26 cellular contexts compared by ENCODE assay signal in the genomic region with DNA sequence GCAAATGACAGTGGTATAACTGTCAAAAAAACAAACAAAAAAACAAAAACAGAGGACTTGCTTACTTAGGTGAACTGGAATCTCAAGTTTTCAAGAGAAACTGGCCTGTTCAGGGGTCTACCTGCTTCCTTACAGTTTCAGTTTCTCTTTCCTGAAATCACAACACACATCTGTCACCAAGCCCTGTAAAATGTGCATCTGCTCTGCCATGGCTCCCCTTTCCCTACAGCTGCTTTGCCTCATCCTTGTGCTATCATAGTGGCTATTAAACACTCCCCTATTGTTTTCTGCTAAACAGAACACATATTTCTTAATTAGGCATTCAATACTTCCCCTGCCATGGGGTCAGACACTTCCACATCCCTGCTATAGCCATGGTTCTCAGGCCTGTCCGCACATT. TPM values are rescaled to one million over a fixed set of nuclear protein-coding genes. Genes with fewer than 3 reads are reported as not detected.
DNase-seq lines count a peak whose midpoint lies in the region; ATAC-seq and TF ChIP-seq lines count a peak whose summit lies in the region.
"Had no signal": no experiment of that assay in that cellular context is flagged by ENCODE, and none has a peak within 500 bp of the region (broad histone marks: within the 10 kb centered on the region; RNA-seq: fewer than 3 reads in every experiment).

No MANE protein-coding gene starts in this region.

- peaks cover 5% of the 10 kb centered on the region for H3K9me1 ChIP-seq in IMR-90 (ENCODE audit: insufficient read depth, low read length)

- H2AK9ac ChIP-seq in IMR-90 (replicated peaks; ENCODE audit: low read depth, low read length, poor library complexity) = no peak overlapping the region

- H3K9ac ChIP-seq in IMR-90 (ENCODE audit: low read depth, low read length) = no peak overlapping the region

- H3K36me3 ChIP-seq in IMR-90 (ENCODE audit: control insufficient read depth, insufficient read depth, low read length) = no peaks in the 10 kb centered on the region
- H3K36me3 ChIP-seq in CD4-positive, alpha-beta memory T cell (ENCODE audit: insufficient read depth, low read length) = no peaks in the 10 kb centered on the region
- H3K36me3 ChIP-seq: suprapubic skin, vagina had no signal

- H2AK5ac ChIP-seq in IMR-90 (ENCODE audit: low read depth, low read length) = peak overlapping the region; percentile 77

- no TSS peak for BruUV-seq in IMR-90 (replicated peaks; lab: Mats Ljungman, UMichigan)

- H3K27ac ChIP-seq in IMR-90 (ENCODE audit: insufficient read depth, low read length) = peak overlapping the region; percentile 30; the same call in 1 of the 2 replicates
- peak overlapping the region; percentile 24 to 49 for H3K27ac ChIP-seq in coronary artery
- H3K27ac ChIP-seq in CD4-positive, alpha-beta memory T cell (ENCODE audit: low read depth, low read length) = no peak overlapping the region
- H3K27ac ChIP-seq: suprapubic skin, vagina, VCaP had no signal

- dilution Hi-C loops in IMR-90 (cut with HindIII; ENCODE audit: low sequenced_read_pairs, unreplicated experiment) = no loop called here

- no peak overlapping the region for H3K4me3 ChIP-seq in IMR-90 (ENCODE audit: insufficient read depth, low read depth, low read length)
- H3K4me3 ChIP-seq in coronary artery = no peak overlapping the region
- H3K4me3 ChIP-seq in CD4-positive, alpha-beta memory T cell (ENCODE audit: low read length in 2 of 2) = no peak overlapping the region
- H3K4me3 ChIP-seq: SJSA1, suprapubic skin, vagina had no signal

- TF ChIP-seq POLR2A in IMR-90 (IDR thresholded peaks at IDR 0.05; ENCODE audit: low read depth, low read length) = no peak

- H3K4me1 ChIP-seq in IMR-90 (ENCODE audit: control insufficient read depth, insufficient read depth, low read length) = peaks cover 14% of the 10 kb centered on the region
- H3K4me1 ChIP-seq in CD4-positive, alpha-beta memory T cell (ENCODE audit: insufficient read depth, low read length) = no peaks in the 10 kb centered on the region

- in situ Hi-C loops in IMR-90 (cut with MboI; ENCODE audit: low sequenced_read_pairs) = no loop called here

- DNase-seq in IMR-90 = no peak
- no peak for DNase-seq in coronary artery (ENCODE audit: low spot score)
- no peak for DNase-seq in progenitor cell of endocrine pancreas (ENCODE audit: low spot score, unreplicated experiment)
- no peak for DNase-seq in type B pancreatic cell (ENCODE audit: extremely low spot score, unreplicated experiment)
- no peak for DNase-seq in HCEC 1CT
- DNase-seq in NK-92 (lab: John Stamatoyannopoulos, UW; ENCODE audit: unreplicated experiment) = no peak
- no peak for DNase-seq in CD4-positive, alpha-beta memory T cell
- DNase-seq: activated CD4-positive, alpha-beta T cell treated with anti-CD3 and anti-CD28 coated beads for 48 hours; activated naive CD4-positive, alpha-beta T cell treated with anti-CD3 and anti-CD28 coated beads, Interleukin-2, amount 50 U/mL, for 16 hours; amygdala; effector CD4-positive, alpha-beta T cell; hypothalamus; left colon; NCI-H2107; NCI-H446; NCI-H774; RPMI8226; small intestine; stimulated activated naive CD4-positive, alpha-beta T cell; T1000 had no signal

- H3K4me1 Mint-ChIP-seq in progenitor cell of endocrine pancreas (ENCODE audit: low read depth) = peaks cover 51% of the 10 kb centered on the region
- peaks cover 56% of the 10 kb centered on the region for H3K4me1 Mint-ChIP-seq in type B pancreatic cell (ENCODE audit: unreplicated experiment)
- no peaks in the 10 kb centered on the region for H3K4me1 Mint-ChIP-seq in CD4-positive, alpha-beta memory T cell

- H3K27me3 Mint-ChIP-seq in progenitor cell of endocrine pancreas = no peaks in the 10 kb centered on the region
- no peaks in the 10 kb centered on the region for H3K27me3 Mint-ChIP-seq in type B pancreatic cell
- H3K27me3 Mint-ChIP-seq in CD4-positive, alpha-beta memory T cell = peaks cover 11 to 12% of the 10 kb centered on the region in 2 donors

- no peaks in the 10 kb centered on the region for H3K27me3 ChIP-seq in IMR-90 (ENCODE audit: control insufficient read depth, insufficient read depth, low read length)
- H3K27me3 ChIP-seq in CD4-positive, alpha-beta memory T cell (ENCODE audit: insufficient read depth, low read length) = no peaks in the 10 kb centered on the region
- H3K27me3 ChIP-seq: SJSA1, suprapubic skin, vagina had no signal

- peak overlapping the region; percentile 51; the same call in 1 of the 2 replicates for H3K18ac ChIP-seq in IMR-90 (ENCODE audit: low read depth, low read length)

- peaks cover 22 to 52% of the 10 kb centered on the region in 2 experiments for H3K79me1 ChIP-seq in IMR-90 (ENCODE audit: low read depth in 1 of 2, low read length in 2 of 2)

- peak overlapping the region; percentile 66 for H2BK120ac ChIP-seq in IMR-90 (ENCODE audit: low read depth, low read length)

- H2AFZ ChIP-seq in IMR-90 (replicated peaks; ENCODE audit: low read length, poor library complexity) = no peak overlapping the region

- peak overlapping the region; percentile 55; the same call in 1 of the 2 replicates for H4K91ac ChIP-seq in IMR-90 (ENCODE audit: insufficient read depth, low read depth, low read length)

- peak overlapping the region; percentile 72; the same call in 1 of the 2 replicates for H3K14ac ChIP-seq in IMR-90 (replicated peaks; ENCODE audit: low read depth, low read length)

- POLR2A ChIA-PET in IMR-90 (lab: Charles Lee; ENCODE audit: unreplicated experiment) = interaction anchor here (0.6 kb wide), 3 partner anchors 36 to 1000 kb away, joined by 3 to 9 read pairs (median 5); no protein-coding TSS in a partner anchor
- POLR2A ChIA-PET in CD4-positive, alpha-beta memory T cell (lab: Charles Lee; ENCODE audit: partially characterized antibody) = no interaction called here

- no peak overlapping the region for H3K4me3 Mint-ChIP-seq in progenitor cell of endocrine pancreas (ENCODE audit: low read depth)
- H3K4me3 Mint-ChIP-seq in type B pancreatic cell = peak overlapping the region; percentile 26
- no peak overlapping the region for H3K4me3 Mint-ChIP-seq in CD4-positive, alpha-beta memory T cell

- peak overlapping the region; percentile 59 for H2BK5ac ChIP-seq in IMR-90 (ENCODE audit: low read depth, low read length, poor library complexity, severe bottlenecking)

- no CpG with 5 or more reads among the region's 1 CpG for WGBS in IMR-90 (ENCODE audit: extremely low coverage in 2 of 2, insufficient read length in 1 of 2), 2 experiments

- CTCF ChIA-PET in IMR-90 (lab: Yijun Ruan, JAX) = interaction anchor here (0.6 to 0.9 kb wide), 3 partner anchors 28 to 315 kb away, joined by 3 to 5 read pairs (median 5); no protein-coding TSS in a partner anchor
- CTCF ChIA-PET in CD4-positive, alpha-beta memory T cell (lab: Charles Lee; ENCODE audit: partially characterized antibody) = no interaction called here

- H3K27ac Mint-ChIP-seq in progenitor cell of endocrine pancreas (peak overlapping the region; percentile 50), type B pancreatic cell (peak overlapping the region; percentile 9)
- no peak overlapping the region for H3K27ac Mint-ChIP-seq in CD4-positive, alpha-beta memory T cell
- H3K27ac Mint-ChIP-seq: activated T-helper 2 cell treated with anti-CD3 and anti-CD28 coated beads, Interferon-gamma antibody, Interleukin-2, Interleukin-4, amounts not matched to agents 10 μg/mL and 5 μg/mL and 100 μg/mL, durations not matched to agents 14 hours and 24 hours and 36 hours had no signal

- intact Hi-C loops in IMR-90 (cut with micrococcal nuclease) = no loop called here
- intact Hi-C loops in CD4-positive, alpha-beta memory T cell (cut with micrococcal nuclease) = no loop called here

- TF ChIP-seq RAD21 in IMR-90 (IDR thresholded peaks at IDR 0.05; ENCODE audit: low read length) = no peak

- peak overlapping the region; percentile 74; the same call in 1 of the 2 replicates for H3K23ac ChIP-seq in IMR-90 (ENCODE audit: low read depth, low read length)

- peak overlapping the region; percentile 77; the same call in 1 of the 3 replicates for H2BK15ac ChIP-seq in IMR-90 (ENCODE audit: low read depth, low read length)

- H2BK20ac ChIP-seq in IMR-90 (ENCODE audit: low read depth, low read length) = peak overlapping the region; percentile 75; the same call in 1 of the 2 replicates

- H4K8ac ChIP-seq in IMR-90 (ENCODE audit: low read depth in 2 of 2, low read length in 2 of 2) = peak overlapping the region in 1 of 2 experiments; percentile 55; a peak in 1 of 4 replicates

- no peaks in the 10 kb centered on the region for H4K20me1 ChIP-seq in IMR-90 (ENCODE audit: insufficient read depth, low read length)

- H3K9me3 Mint-ChIP-seq in progenitor cell of endocrine pancreas (ENCODE audit: low read depth) (peaks cover 10% of the 10 kb centered on the region), type B pancreatic cell (peaks cover 14% of the 10 kb centered on the region)
- no peaks in the 10 kb centered on the region for H3K9me3 Mint-ChIP-seq in CD4-positive, alpha-beta memory T cell
- H3K9me3 Mint-ChIP-seq: activated T-helper 2 cell treated with anti-CD3 and anti-CD28 coated beads, Interferon-gamma antibody, Interleukin-2, Interleukin-4, amounts not matched to agents 10 μg/mL and 5 μg/mL and 100 μg/mL, durations not matched to agents 14 hours and 24 hours and 36 hours had no signal

- no peak overlapping the region for H3K56ac ChIP-seq in IMR-90 (ENCODE audit: extremely low read depth, insufficient read depth, low read length)

- H3K36me3 Mint-ChIP-seq in progenitor cell of endocrine pancreas (ENCODE audit: insufficient read depth) (peaks cover 3% of the 10 kb centered on the region), type B pancreatic cell (peaks cover 11% of the 10 kb centered on the region)
- H3K36me3 Mint-ChIP-seq in CD4-positive, alpha-beta memory T cell = no peaks in the 10 kb centered on the region

- peak overlapping the region; percentile 77 for H3K4ac ChIP-seq in IMR-90 (ENCODE audit: low read depth, low read length)

- no peak for TF ChIP-seq CTCF in IMR-90 (conservative IDR thresholded peaks at IDR 0.05; ENCODE audit: low read depth, low read length)
- no peak for TF ChIP-seq CTCF in coronary artery (IDR thresholded peaks at IDR 0.05)
- TF ChIP-seq CTCF in progenitor cell of endocrine pancreas (IDR thresholded peaks at IDR 0.05; ENCODE audit: unreplicated experiment) = no peak
- TF ChIP-seq CTCF in type B pancreatic cell (conservative IDR thresholded peaks at IDR 0.05) = no peak

- H3K4me2 ChIP-seq in IMR-90 (ENCODE audit: low read depth, low read length) = peak overlapping the region; percentile 23; the same call in 1 of the 2 replicates

- H3K9me3 ChIP-seq in IMR-90 (ENCODE audit: control insufficient read depth, insufficient read depth, low read length) = no peaks in the 10 kb centered on the region
- H3K9me3 ChIP-seq in CD4-positive, alpha-beta memory T cell (ENCODE audit: control insufficient read depth in 1 of 2, low read length in 2 of 2) = no peaks in the 10 kb centered on the region
- H3K9me3 ChIP-seq: suprapubic skin, vagina had no signal

- H4K5ac ChIP-seq in IMR-90 (ENCODE audit: low read depth, low read length) = peak overlapping the region; percentile 15; the same call in 1 of the 2 replicates

- no peak for ATAC-seq in IMR-90 (ENCODE audit: low read depth)
- ATAC-seq: HCT116, left colon had no signal

RNA-seq across cellular contexts. Expression of gene CPED1, which starts 37.6 kb away (rescaled TPM):
- total RNA-seq in IMR-90 (2012; rRNA removed) = 96.8 and 102 TPM in 2 replicates
- polyA plus RNA-seq in IMR-90 (2012; rRNA removed) = 28.7 and 31.2 TPM in 2 replicates
- 11.9 and 18.5 TPM in 2 replicates for polyA plus RNA-seq in IMR-90 (2012; cell fraction: cytosol; rRNA removed)
- polyA plus RNA-seq in IMR-90 (2012; cell fraction: nucleus; rRNA removed; ENCODE audit: low replicate concordance) = 9.1 and 28.6 TPM in 2 replicates
- 0.80 and 1.1 TPM in 2 replicates for total RNA-seq in progenitor cell of endocrine pancreas
- 0.88 and 45.4 TPM in 2 replicates for total RNA-seq in type B pancreatic cell (ENCODE audit: low replicate concordance)
- total RNA-seq in CD4-positive, alpha-beta memory T cell = under 1 TPM in 1 of 2 experiments, not detected in 1; 0.32 TPM
- not detected for polyA plus RNA-seq in CD4-positive, alpha-beta memory T cell
- total RNA-seq: activated T-helper 2 cell treated with anti-CD3 and anti-CD28 coated beads, Interferon-gamma antibody, Interleukin-2, Interleukin-4, amounts not matched to agents 10 μg/mL and 5 μg/mL and 100 μg/mL, durations not matched to agents 14 hours and 24 hours and 36 hours had no signal

Comparison
In these comparisons a context has a peak if more than half of its experiments do, and no peak if none do; other contexts are left out.
1. H3K27ac Mint-ChIP-seq: peak in progenitor cell of endocrine pancreas (single experiment) and type B pancreatic cell (single experiment); none in CD4-positive, alpha-beta memory T cell (0 of 7).